In genomic region chr22:44915441-44915840, GRCh38 we compare ENCODE assay signal across 21 cellular contexts.
DNase-seq lines count a peak whose midpoint lies in the region; ATAC-seq and TF ChIP-seq lines count a peak whose summit lies in the region.
"Had no signal": no experiment of that assay in that cellular context is flagged by ENCODE, and none has a peak within 500 bp of the region (broad histone marks: within the 10 kb centered on the region; RNA-seq: fewer than 3 reads in every experiment).

No MANE protein-coding gene starts in this region.

- WGBS in spleen, 5 donors, result 70 to 95% (median 80%) methylated on average over 10 of the region's 10 CpGs

- intact Hi-C loops in spleen (cut with DNase I; ENCODE audit: low total_unique reads), result no loop called here

- no peak overlapping the region for H3K27ac ChIP-seq in spleen
- H3K27ac ChIP-seq: 22Rv1; BLaER1 treated with 17β-estradiol and CSF1 and Interleukin-3, amounts not matched to agents 10 nM and 100 nM had no signal

- H3K4me1 Mint-ChIP-seq in brain, result no peaks in the 10 kb centered on the region
- H3K4me1 Mint-ChIP-seq in neural crest cell, result no peaks in the 10 kb centered on the region
- H3K4me1 Mint-ChIP-seq: CD8-positive, alpha-beta memory T cell had no signal

- peaks cover 70% of the 10 kb centered on the region for H3K36me3 Mint-ChIP-seq in brain
- H3K36me3 Mint-ChIP-seq in neural crest cell (ENCODE audit: low read depth), result peaks cover 39% of the 10 kb centered on the region

- no peaks in the 10 kb centered on the region for H3K36me3 ChIP-seq in spleen

- H3K4me1 ChIP-seq in spleen, result no peaks in the 10 kb centered on the region
- H3K4me1 ChIP-seq: BLaER1 treated with 17β-estradiol and CSF1 and Interleukin-3, amounts not matched to agents 10 nM and 100 nM had no signal

- peaks cover 0 to 16% (median 12%) of the 10 kb centered on the region in 8 donors for H3K9me3 ChIP-seq in spleen

- DNase-seq in activated CD4-positive, CD25-positive, alpha-beta regulatory T cell treated with anti-CD3 and anti-CD28 coated beads, Interleukin-2, amount 50 U/mL, for 72 hours, result peak; percentile 17
- no peak for DNase-seq in neural crest cell (ENCODE audit: low read depth, low spot score)
- DNase-seq in spleen, result peak; percentile 38
- no peak for DNase-seq in COR-L47 (lab: John Stamatoyannopoulos, UW)
- no peak for DNase-seq in stimulated activated naive CD8-positive, alpha-beta T cell treated with anti-CD3 and anti-CD28 coated beads, Interleukin-15, Interleukin-2, amounts not matched to agents 100 U/mL and 50 U/mL, for 24 hours
- DNase-seq: CD8-positive, alpha-beta memory T cell; Karpas-422; MV-4-11; NCI-H1105 treated with DMSO at 0.1 percent for 48 hours; NCI-H1694; NCI-H2081; NCI-H2171; NCI-H345; NCI-H524; NCI-H774 had no signal

- H3K27ac Mint-ChIP-seq in brain (peak overlapping the region in 3 of 5 experiments; percentile 24 to 83 (median 24)), neural crest cell (ENCODE audit: unreplicated experiment) (peak overlapping the region; percentile 43)
- H3K27ac Mint-ChIP-seq: CD8-positive, alpha-beta memory T cell had no signal

- H3K27me3 ChIP-seq in spleen (replicated peaks in 1 of 7), result peaks cover 0 to 15% (median 0%) of the 10 kb centered on the region in 7 donors
- H3K27me3 ChIP-seq: BLaER1 treated with 17β-estradiol and CSF1 and Interleukin-3, amounts not matched to agents 10 nM and 100 nM had no signal

- no peak for TF ChIP-seq POLR2A in spleen (IDR thresholded peaks at IDR 0.05)

- H3K4me3 ChIP-seq in spleen, result no peak overlapping the region
- H3K4me3 ChIP-seq: BLaER1 treated with 17β-estradiol and CSF1 and Interleukin-3, amounts not matched to agents 10 nM and 100 nM had no signal

- ATAC-seq in activated CD4-positive, CD25-positive, alpha-beta regulatory T cell treated with anti-CD3 and anti-CD28 coated beads, Interleukin-2, amount 50 U/mL, for 24 hours, result no peak
- ATAC-seq in stimulated activated naive CD8-positive, alpha-beta T cell treated with anti-CD3 and anti-CD28 coated beads, Interleukin-15, Interleukin-2, amounts not matched to agents 100 U/mL and 50 U/mL, for 24 hours, result no peak
- ATAC-seq in GM18907 (IDR thresholded peaks at IDR 0.05; ENCODE audit: unreplicated experiment), result no peak
- ATAC-seq: Panc1 had no signal

- H3K9me3 Mint-ChIP-seq in brain (peaks cover 13 to 23% (median 18%) of the 10 kb centered on the region in 5 experiments), neural crest cell (peaks cover 7% of the 10 kb centered on the region)

- TF ChIP-seq CTCF in brain (conservative IDR thresholded peaks at IDR 0.05), result no peak
- no peak for TF ChIP-seq CTCF in neural crest cell (conservative IDR thresholded peaks at IDR 0.05)
- TF ChIP-seq CTCF in spleen (IDR thresholded peaks at IDR 0.05 in 8 of 11, conservative IDR thresholded peaks at IDR 0.05 in 3 of 11), result no peak

- H3K4me3 Mint-ChIP-seq in brain (no peak overlapping the region), neural crest cell (no peak overlapping the region)
- H3K4me3 Mint-ChIP-seq: CD8-positive, alpha-beta memory T cell had no signal

- H3K27me3 Mint-ChIP-seq in brain (peaks cover 3% of the 10 kb centered on the region), neural crest cell (ENCODE audit: low read depth) (no peaks in the 10 kb centered on the region)

Comparison
In these comparisons a context has a peak if more than half of its experiments do, and no peak if none do; other contexts are left out.
1. DNase-seq: peak in activated CD4-positive, CD25-positive, alpha-beta regulatory T cell treated with anti-CD3 and anti-CD28 coated beads, Interleukin-2, amount 50 U/mL, for 72 hours (single experiment) and spleen (single experiment); none in neural crest cell (single experiment), COR-L47 (single experiment) and stimulated activated naive CD8-positive, alpha-beta T cell treated with anti-CD3 and anti-CD28 coated beads, Interleukin-15, Interleukin-2, amounts not matched to agents 100 U/mL and 50 U/mL, for 24 hours (single experiment).